Comparison of ENCODE assay signal across 25 cellular contexts in the genomic region with DNA sequence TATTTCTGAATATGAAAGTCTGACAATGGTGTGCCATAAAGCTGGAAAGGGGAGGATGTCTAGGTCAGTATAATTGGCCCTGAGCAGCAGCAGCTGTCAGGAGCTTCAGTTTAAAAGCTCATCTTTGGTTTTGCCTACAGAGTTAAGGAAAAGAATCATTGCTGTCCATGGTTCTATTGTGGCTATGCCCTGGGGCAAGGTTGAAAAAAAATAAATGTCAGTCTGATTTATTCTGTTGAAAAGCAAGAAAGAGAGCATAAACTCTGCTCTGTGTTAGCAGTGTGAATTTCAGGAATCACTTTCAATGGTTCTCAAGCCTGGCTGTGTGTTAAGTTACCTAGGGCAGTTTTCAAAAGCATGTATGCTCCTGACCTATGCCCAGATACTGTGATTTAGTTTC.
DNase-seq lines count a peak whose midpoint lies in the region; TF ChIP-seq lines count a peak whose summit lies in the region.
"Had no signal": no experiment of that assay in that cellular context is flagged by ENCODE, and none has a peak within 500 bp of the region (broad histone marks: within the 10 kb centered on the region; RNA-seq: fewer than 3 reads in every experiment).

No MANE protein-coding gene starts in this region.

- H3K36me3 ChIP-seq in adipocyte (ENCODE audit: control insufficient read depth, insufficient read depth, low read length, severe bottlenecking) (no peaks in the 10 kb centered on the region), Karpas-422 (ENCODE audit: insufficient read depth, low read length) (no peaks in the 10 kb centered on the region), A673 (ENCODE audit: insufficient read depth, low read length, poor library complexity, severe bottlenecking) (no peaks in the 10 kb centered on the region)
- H3K36me3 ChIP-seq in effector memory CD4-positive, alpha-beta T cell (ENCODE audit: control insufficient read depth, insufficient read depth, low read length): no peaks in the 10 kb centered on the region
- H3K36me3 ChIP-seq: BLaER1 treated with 17β-estradiol and CSF1 and Interleukin-3, amounts not matched to agents 10 nM and 100 nM; MG63 had no signal

- no peak for TF ChIP-seq CTCF in A673 (conservative IDR thresholded peaks at IDR 0.05; ENCODE audit: low read depth, low read length)

- POLR2A ChIA-PET in A673 (lab: Charles Lee; ENCODE audit: low non-redundant PET): no interaction called here

- H3K4me2 ChIP-seq in Karpas-422 (ENCODE audit: low read depth, low read length, poor library complexity, severe bottlenecking): no peak overlapping the region
- H3K4me2 ChIP-seq: BLaER1 treated with 17β-estradiol and CSF1 and Interleukin-3, amounts not matched to agents 10 nM and 100 nM had no signal

- no peaks in the 10 kb centered on the region for H3K79me2 ChIP-seq in Karpas-422 (ENCODE audit: low read length)

- no peaks in the 10 kb centered on the region for H3K4me1 ChIP-seq in adipocyte (ENCODE audit: control insufficient read depth, insufficient read depth, low read length)
- H3K4me1 ChIP-seq in effector memory CD4-positive, alpha-beta T cell (ENCODE audit: control insufficient read depth, insufficient read depth, low read length, poor library complexity, severe bottlenecking): no peaks in the 10 kb centered on the region
- no peaks in the 10 kb centered on the region for H3K4me1 ChIP-seq in Karpas-422 (ENCODE audit: low read length)
- H3K4me1 ChIP-seq in A673 (ENCODE audit: insufficient read depth, low read length, poor library complexity, severe bottlenecking): no peaks in the 10 kb centered on the region
- H3K4me1 ChIP-seq: BLaER1 treated with 17β-estradiol and CSF1 and Interleukin-3, amounts not matched to agents 10 nM and 100 nM had no signal

- no peak for TF ChIP-seq RAD21 in Ishikawa (IDR thresholded peaks at IDR 0.05; ENCODE audit: low read depth)

- H3K27me3 ChIP-seq in adipocyte (replicated peaks; ENCODE audit: control insufficient read depth, insufficient read depth, low read length): no peaks in the 10 kb centered on the region
- H3K27me3 ChIP-seq in effector memory CD4-positive, alpha-beta T cell (replicated peaks; ENCODE audit: control insufficient read depth, insufficient read depth, low read length, poor library complexity, severe bottlenecking): no peaks in the 10 kb centered on the region
- H3K27me3 ChIP-seq in Karpas-422 (ENCODE audit: low read length): no peaks in the 10 kb centered on the region
- peaks cover 20% of the 10 kb centered on the region for H3K27me3 ChIP-seq in A673 (replicated peaks; ENCODE audit: insufficient read depth, low read depth, low read length, poor library complexity)
- H3K27me3 ChIP-seq: BLaER1 treated with 17β-estradiol and CSF1 and Interleukin-3, amounts not matched to agents 10 nM and 100 nM; MG63 had no signal

- CTCF ChIA-PET in A673 (lab: Charles Lee): no interaction called here

- no peak for TF ChIP-seq EP300 in Ishikawa (IDR thresholded peaks at IDR 0.05; ENCODE audit: borderline replicate concordance)

- intact Hi-C loops in A673 (cut with micrococcal nuclease; ENCODE audit: unreplicated experiment): no loop called here

- H3K9me2 ChIP-seq in Karpas-422 (replicated peaks; ENCODE audit: insufficient read depth, low read length): no peaks in the 10 kb centered on the region

- H3K4me3 ChIP-seq in adipocyte (ENCODE audit: low read length) (no peak overlapping the region), Karpas-422 (ENCODE audit: low read length) (no peak overlapping the region), A673 (ENCODE audit: low read depth, low read length, poor library complexity, severe bottlenecking) (no peak overlapping the region)
- no peak overlapping the region for H3K4me3 ChIP-seq in effector memory CD4-positive, alpha-beta T cell (ENCODE audit: insufficient read depth, low read depth, low read length, poor library complexity, severe bottlenecking)
- H3K4me3 ChIP-seq: BLaER1 treated with 17β-estradiol and CSF1 and Interleukin-3, amounts not matched to agents 10 nM and 100 nM; MG63 had no signal

- BruUV-seq in A673 (replicated peaks; lab: Mats Ljungman, UMichigan): no TSS peak

- no peak overlapping the region for H2AFZ ChIP-seq in Karpas-422 (ENCODE audit: low read length)

- H3K9ac ChIP-seq in adipocyte (ENCODE audit: low read length): no peak overlapping the region
- H3K9ac ChIP-seq in Karpas-422 (ENCODE audit: low read length): no peak overlapping the region
- H3K9ac ChIP-seq: BLaER1 treated with 17β-estradiol and CSF1 and Interleukin-3, amounts not matched to agents 10 nM and 100 nM had no signal

- no peaks in the 10 kb centered on the region for H4K20me1 ChIP-seq in Karpas-422 (ENCODE audit: insufficient read depth, low read depth, low read length)
- H4K20me1 ChIP-seq: BLaER1 treated with 17β-estradiol and CSF1 and Interleukin-3, amounts not matched to agents 10 nM and 100 nM had no signal

- H3K9me3 ChIP-seq in adipocyte (ENCODE audit: control insufficient read depth, low read length) (no peaks in the 10 kb centered on the region), Karpas-422 (ENCODE audit: low read length) (no peaks in the 10 kb centered on the region), A673 (ENCODE audit: low read depth, low read length, poor library complexity, severe bottlenecking) (no peaks in the 10 kb centered on the region)
- H3K9me3 ChIP-seq in effector memory CD4-positive, alpha-beta T cell (ENCODE audit: control insufficient read depth, low read length): no peaks in the 10 kb centered on the region
- H3K9me3 ChIP-seq: BLaER1 treated with 17β-estradiol and CSF1 and Interleukin-3, amounts not matched to agents 10 nM and 100 nM; MG63 had no signal

- no peak overlapping the region for H3K27ac ChIP-seq in effector memory CD4-positive, alpha-beta T cell (ENCODE audit: insufficient read depth, low read length, poor library complexity, severe bottlenecking)
- H3K27ac ChIP-seq in Karpas-422 (ENCODE audit: low read length): no peak overlapping the region
- H3K27ac ChIP-seq in A673 (ENCODE audit: low read depth, low read length, poor library complexity, severe bottlenecking): no peak overlapping the region
- H3K27ac ChIP-seq: BLaER1 treated with 17β-estradiol and CSF1 and Interleukin-3, amounts not matched to agents 10 nM and 100 nM had no signal

- peak; percentile 20 for DNase-seq in EH (ENCODE audit: low read depth)
- peak; percentile 26 for DNase-seq in adipocyte (ENCODE audit: low read depth)
- DNase-seq in myocyte (ENCODE audit: low read depth): peak; percentile 35
- no peak for DNase-seq in effector memory CD4-positive, alpha-beta T cell
- DNase-seq in Karpas-422: no peak
- DNase-seq in A673 (ENCODE audit: low spot score): no peak
- no peak for DNase-seq in SIG-M5 treated with dmso at 0.1 percent for 504 hours (lab: John Stamatoyannopoulos, UW; ENCODE audit: unreplicated experiment)
- DNase-seq: AML-193; CD4-positive, alpha-beta T cell; COR-L47; DMS53; GOT3; HCEC 1CT; Kasumi-1; MG63; NCI-H1105 treated with DMSO at 0.1 percent for 48 hours; NCI-H146; NCI-H1930; NCI-H2107; NCI-H446; NCI-H524 treated with DMSO at 0.1 percent for 48 hours; SIG-M5; T-helper 1 cell had no signal

TF ChIP-seq in Ishikawa, 13 proteins besides CTCF, POLR2A, EP300 and RAD21:
- TF ChIP-seq, protein P1, sequence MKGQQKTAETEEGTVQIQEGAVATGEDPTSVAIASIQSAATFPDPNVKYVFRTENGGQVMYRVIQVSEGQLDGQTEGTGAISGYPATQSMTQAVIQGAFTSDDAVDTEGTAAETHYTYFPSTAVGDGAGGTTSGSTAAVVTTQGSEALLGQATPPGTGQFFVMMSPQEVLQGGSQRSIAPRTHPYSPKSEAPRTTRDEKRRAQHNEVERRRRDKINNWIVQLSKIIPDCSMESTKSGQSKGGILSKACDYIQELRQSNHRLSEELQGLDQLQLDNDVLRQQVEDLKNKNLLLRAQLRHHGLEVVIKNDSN (IDR thresholded peaks at IDR 0.05): no peak
- TF ChIP-seq, protein P2, sequence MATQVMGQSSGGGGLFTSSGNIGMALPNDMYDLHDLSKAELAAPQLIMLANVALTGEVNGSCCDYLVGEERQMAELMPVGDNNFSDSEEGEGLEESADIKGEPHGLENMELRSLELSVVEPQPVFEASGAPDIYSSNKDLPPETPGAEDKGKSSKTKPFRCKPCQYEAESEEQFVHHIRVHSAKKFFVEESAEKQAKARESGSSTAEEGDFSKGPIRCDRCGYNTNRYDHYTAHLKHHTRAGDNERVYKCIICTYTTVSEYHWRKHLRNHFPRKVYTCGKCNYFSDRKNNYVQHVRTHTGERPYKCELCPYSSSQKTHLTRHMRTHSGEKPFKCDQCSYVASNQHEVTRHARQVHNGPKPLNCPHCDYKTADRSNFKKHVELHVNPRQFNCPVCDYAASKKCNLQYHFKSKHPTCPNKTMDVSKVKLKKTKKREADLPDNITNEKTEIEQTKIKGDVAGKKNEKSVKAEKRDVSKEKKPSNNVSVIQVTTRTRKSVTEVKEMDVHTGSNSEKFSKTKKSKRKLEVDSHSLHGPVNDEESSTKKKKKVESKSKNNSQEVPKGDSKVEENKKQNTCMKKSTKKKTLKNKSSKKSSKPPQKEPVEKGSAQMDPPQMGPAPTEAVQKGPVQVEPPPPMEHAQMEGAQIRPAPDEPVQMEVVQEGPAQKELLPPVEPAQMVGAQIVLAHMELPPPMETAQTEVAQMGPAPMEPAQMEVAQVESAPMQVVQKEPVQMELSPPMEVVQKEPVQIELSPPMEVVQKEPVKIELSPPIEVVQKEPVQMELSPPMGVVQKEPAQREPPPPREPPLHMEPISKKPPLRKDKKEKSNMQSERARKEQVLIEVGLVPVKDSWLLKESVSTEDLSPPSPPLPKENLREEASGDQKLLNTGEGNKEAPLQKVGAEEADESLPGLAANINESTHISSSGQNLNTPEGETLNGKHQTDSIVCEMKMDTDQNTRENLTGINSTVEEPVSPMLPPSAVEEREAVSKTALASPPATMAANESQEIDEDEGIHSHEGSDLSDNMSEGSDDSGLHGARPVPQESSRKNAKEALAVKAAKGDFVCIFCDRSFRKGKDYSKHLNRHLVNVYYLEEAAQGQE (IDR thresholded peaks at IDR 0.05; ENCODE audit: low read depth): peak; percentile 57; the same call in 1 of the 2 replicates

Comparison
In these comparisons a context has a peak if more than half of its experiments do, and no peak if none do; other contexts are left out.
1. DNase-seq: peak in EH (single experiment), adipocyte (single experiment) and myocyte (single experiment); none in effector memory CD4-positive, alpha-beta T cell (0 of 3), Karpas-422 (single experiment), A673 (single experiment) and SIG-M5 treated with dmso at 0.1 percent for 504 hours (single experiment).